Comparison of ENCODE assay signal across 4 cellular contexts in the genomic region with DNA sequence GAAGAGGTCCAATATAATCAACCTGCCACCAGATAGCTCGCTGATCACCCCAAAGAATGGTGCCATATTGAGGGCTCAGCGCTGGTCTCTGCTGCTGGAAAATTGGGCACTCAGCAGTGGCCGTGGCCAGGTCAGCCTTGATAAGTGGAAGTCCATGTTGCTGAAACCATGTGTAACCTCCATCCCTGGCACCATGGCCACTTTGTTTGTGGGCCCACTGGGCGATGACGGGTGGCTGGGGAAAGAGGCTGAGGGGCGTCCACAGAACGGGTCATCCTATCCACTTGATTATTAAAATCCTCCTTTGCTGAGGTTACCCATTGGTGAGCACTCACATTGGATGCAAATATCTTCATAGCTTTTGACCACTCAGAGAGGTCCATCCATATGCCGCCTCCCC. TPM values are rescaled to one million over a fixed set of nuclear protein-coding genes. Genes with fewer than 3 reads are reported as not detected.
"Had no signal": no experiment of that assay in that cellular context is flagged by ENCODE, and none has a peak within 500 bp of the region (broad histone marks: within the 10 kb centered on the region; RNA-seq: fewer than 3 reads in every experiment).

No MANE protein-coding gene starts in this region.

- DNase-seq: GDM1, GF-D8 had no signal

- ATAC-seq: GM12878 had no signal

- H3K4me3 ChIP-seq: GM12878 had no signal

RNA-seq across cellular contexts. Expression of gene F8A2, which starts 7.7 kb away (rescaled TPM):
- total RNA-seq: G401, GM12878 had no signal
- polyA plus RNA-seq: GM12878 had no signal
